Comparison of ENCODE assay signal across 1 cellular context in genomic region chr2:196259507-196260481, GRCh38.
TF ChIP-seq lines count a peak whose summit lies in the region.

No MANE protein-coding gene starts in this region.

TF ChIP-seq in K562, 482 proteins besides CTCF, POLR2A, EP300 and RAD21 (continued from another document and continues in another):
- TF ChIP-seq, protein P1, sequence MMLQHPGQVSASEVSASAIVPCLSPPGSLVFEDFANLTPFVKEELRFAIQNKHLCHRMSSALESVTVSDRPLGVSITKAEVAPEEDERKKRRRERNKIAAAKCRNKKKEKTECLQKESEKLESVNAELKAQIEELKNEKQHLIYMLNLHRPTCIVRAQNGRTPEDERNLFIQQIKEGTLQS (IDR thresholded peaks at IDR 0.05): peak; percentile 73; the same call in 1 of the 2 replicates
- TF ChIP-seq, protein P1 (CRISPR knock-in tag; conservative IDR thresholded peaks at IDR 0.05): no peak
- TF ChIP-seq ILK (tag; IDR thresholded peaks at IDR 0.05; ENCODE audit: borderline replicate concordance, low read depth): no peak
- TF ChIP-seq JUND (IDR thresholded peaks at IDR 0.05; ENCODE audit: borderline replicate concordance, low read depth, low read length): peak; percentile 74; the same call in 1 of the 2 replicates
- peak; percentile 62; the same call in 2 of the 3 replicates for TF ChIP-seq JUND (tag; IDR thresholded peaks at IDR 0.05; ENCODE audit: borderline replicate concordance, low read depth, low read length)
- no peak for TF ChIP-seq SUPT5H (IDR thresholded peaks at IDR 0.05)
- no peak for TF ChIP-seq SIN3B (IDR thresholded peaks at IDR 0.05; ENCODE audit: low read depth)
- peak; percentile 40; the same call in 1 of the 2 replicates for TF ChIP-seq RNF2 (IDR thresholded peaks at IDR 0.05)
- no peak for TF ChIP-seq CBX5 (IDR thresholded peaks at IDR 0.05; ENCODE audit: borderline replicate concordance, low read depth)
- no peak for TF ChIP-seq ZNF408 (CRISPR knock-in tag; IDR thresholded peaks at IDR 0.05; ENCODE audit: low read depth)
- TF ChIP-seq PML (IDR thresholded peaks at IDR 0.05; ENCODE audit: low read length): peak; percentile 52; the same call in 1 of the 2 replicates
- no peak for TF ChIP-seq FOXJ3 (CRISPR knock-in tag; IDR thresholded peaks at IDR 0.05)
- peak; percentile 80 for TF ChIP-seq KDM1A (IDR thresholded peaks at IDR 0.05)
- TF ChIP-seq TEAD4 (IDR thresholded peaks at IDR 0.05; ENCODE audit: low read length): peak; percentile 74
- no peak for TF ChIP-seq TEAD4 (CRISPR knock-in tag; IDR thresholded peaks at IDR 0.05; ENCODE audit: borderline replicate concordance)
- TF ChIP-seq ZNF696 (CRISPR knock-in tag; conservative IDR thresholded peaks at IDR 0.05): no peak
- peak; percentile 44; the same call in 1 of the 2 replicates for TF ChIP-seq KLF16 (IDR thresholded peaks at IDR 0.05)
- no peak for TF ChIP-seq ZNF740 (CRISPR knock-in tag; IDR thresholded peaks at IDR 0.05)
- no peak for TF ChIP-seq ZNF740 (tag; IDR thresholded peaks at IDR 0.05)
- TF ChIP-seq TRIM24 (IDR thresholded peaks at IDR 0.05): no peak; a peak in 2 of 4 replicates
- TF ChIP-seq, protein P2, sequence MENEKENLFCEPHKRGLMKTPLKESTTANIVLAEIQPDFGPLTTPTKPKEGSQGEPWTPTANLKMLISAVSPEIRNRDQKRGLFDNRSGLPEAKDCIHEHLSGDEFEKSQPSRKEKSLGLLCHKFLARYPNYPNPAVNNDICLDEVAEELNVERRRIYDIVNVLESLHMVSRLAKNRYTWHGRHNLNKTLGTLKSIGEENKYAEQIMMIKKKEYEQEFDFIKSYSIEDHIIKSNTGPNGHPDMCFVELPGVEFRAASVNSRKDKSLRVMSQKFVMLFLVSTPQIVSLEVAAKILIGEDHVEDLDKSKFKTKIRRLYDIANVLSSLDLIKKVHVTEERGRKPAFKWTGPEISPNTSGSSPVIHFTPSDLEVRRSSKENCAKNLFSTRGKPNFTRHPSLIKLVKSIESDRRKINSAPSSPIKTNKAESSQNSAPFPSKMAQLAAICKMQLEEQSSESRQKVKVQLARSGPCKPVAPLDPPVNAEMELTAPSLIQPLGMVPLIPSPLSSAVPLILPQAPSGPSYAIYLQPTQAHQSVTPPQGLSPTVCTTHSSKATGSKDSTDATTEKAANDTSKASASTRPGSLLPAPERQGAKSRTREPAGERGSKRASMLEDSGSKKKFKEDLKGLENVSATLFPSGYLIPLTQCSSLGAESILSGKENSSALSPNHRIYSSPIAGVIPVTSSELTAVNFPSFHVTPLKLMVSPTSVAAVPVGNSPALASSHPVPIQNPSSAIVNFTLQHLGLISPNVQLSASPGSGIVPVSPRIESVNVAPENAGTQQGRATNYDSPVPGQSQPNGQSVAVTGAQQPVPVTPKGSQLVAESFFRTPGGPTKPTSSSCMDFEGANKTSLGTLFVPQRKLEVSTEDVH (IDR thresholded peaks at IDR 0.05; ENCODE audit: low read depth, partially characterized antibody): no peak
- no peak for TF ChIP-seq RBM39 (optimal IDR thresholded peaks at IDR 0.05; ENCODE audit: low read depth, low read length)
- no peak for TF ChIP-seq ZSCAN32 (CRISPR knock-in tag; IDR thresholded peaks at IDR 0.05)
- no peak for TF ChIP-seq PYGO2 (tag; IDR thresholded peaks at IDR 0.05)
- TF ChIP-seq, protein P3, sequence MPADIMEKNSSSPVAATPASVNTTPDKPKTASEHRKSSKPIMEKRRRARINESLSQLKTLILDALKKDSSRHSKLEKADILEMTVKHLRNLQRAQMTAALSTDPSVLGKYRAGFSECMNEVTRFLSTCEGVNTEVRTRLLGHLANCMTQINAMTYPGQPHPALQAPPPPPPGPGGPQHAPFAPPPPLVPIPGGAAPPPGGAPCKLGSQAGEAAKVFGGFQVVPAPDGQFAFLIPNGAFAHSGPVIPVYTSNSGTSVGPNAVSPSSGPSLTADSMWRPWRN (IDR thresholded peaks at IDR 0.05; ENCODE audit: low read depth): peak; percentile 61; the same call in 1 of the 2 replicates
- TF ChIP-seq MTA1 (IDR thresholded peaks at IDR 0.05; ENCODE audit: borderline replicate concordance): peak; percentile 67; the same call in 1 of the 2 replicates
- TF ChIP-seq BCOR (IDR thresholded peaks at IDR 0.05): no peak
- no peak for TF ChIP-seq FOXA1 (IDR thresholded peaks at IDR 0.05; ENCODE audit: borderline replicate concordance)
- TF ChIP-seq CBFB (CRISPR knock-in tag; IDR thresholded peaks at IDR 0.05): no peak
- TF ChIP-seq GTF2E2 (tag; IDR thresholded peaks at IDR 0.05): 0 out of 2 replicates have a peak, but pooled peaks have one; percentile 14
- TF ChIP-seq THRAP3 (IDR thresholded peaks at IDR 0.05; ENCODE audit: borderline replicate concordance): no peak
- TF ChIP-seq NBN (IDR thresholded peaks at IDR 0.05; ENCODE audit: low read depth): peak; percentile 55; the same call in 1 of the 2 replicates
- TF ChIP-seq, protein P4, sequence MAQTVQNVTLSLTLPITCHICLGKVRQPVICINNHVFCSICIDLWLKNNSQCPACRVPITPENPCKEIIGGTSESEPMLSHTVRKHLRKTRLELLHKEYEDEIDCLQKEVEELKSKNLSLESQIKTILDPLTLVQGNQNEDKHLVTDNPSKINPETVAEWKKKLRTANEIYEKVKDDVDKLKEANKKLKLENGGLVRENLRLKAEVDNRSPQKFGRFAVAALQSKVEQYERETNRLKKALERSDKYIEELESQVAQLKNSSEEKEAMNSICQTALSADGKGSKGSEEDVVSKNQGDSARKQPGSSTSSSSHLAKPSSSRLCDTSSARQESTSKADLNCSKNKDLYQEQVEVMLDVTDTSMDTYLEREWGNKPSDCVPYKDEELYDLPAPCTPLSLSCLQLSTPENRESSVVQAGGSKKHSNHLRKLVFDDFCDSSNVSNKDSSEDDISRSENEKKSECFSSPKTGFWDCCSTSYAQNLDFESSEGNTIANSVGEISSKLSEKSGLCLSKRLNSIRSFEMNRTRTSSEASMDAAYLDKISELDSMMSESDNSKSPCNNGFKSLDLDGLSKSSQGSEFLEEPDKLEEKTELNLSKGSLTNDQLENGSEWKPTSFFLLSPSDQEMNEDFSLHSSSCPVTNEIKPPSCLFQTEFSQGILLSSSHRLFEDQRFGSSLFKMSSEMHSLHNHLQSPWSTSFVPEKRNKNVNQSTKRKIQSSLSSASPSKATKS (CRISPR knock-in tag; IDR thresholded peaks at IDR 0.05): no peak
- peak; percentile 27; the same call in 1 of the 2 replicates for TF ChIP-seq ZFX (CRISPR knock-in tag; IDR thresholded peaks at IDR 0.05)
- TF ChIP-seq FOS (IDR thresholded peaks at IDR 0.05; ENCODE audit: extremely low read depth, insufficient read length): no peak
- TF ChIP-seq STAT5B (CRISPR knock-in tag; IDR thresholded peaks at IDR 0.05): no peak
- TF ChIP-seq POLR2B (IDR thresholded peaks at IDR 0.05; ENCODE audit: low read depth, partially characterized antibody): no peak
- TF ChIP-seq ZNF311 (CRISPR knock-in tag; IDR thresholded peaks at IDR 0.05): no peak
- no peak for TF ChIP-seq GABPB2 (CRISPR knock-in tag; conservative IDR thresholded peaks at IDR 0.05)
- TF ChIP-seq CEBPB (tag; IDR thresholded peaks at IDR 0.05): no peak
- TF ChIP-seq, protein P5, sequence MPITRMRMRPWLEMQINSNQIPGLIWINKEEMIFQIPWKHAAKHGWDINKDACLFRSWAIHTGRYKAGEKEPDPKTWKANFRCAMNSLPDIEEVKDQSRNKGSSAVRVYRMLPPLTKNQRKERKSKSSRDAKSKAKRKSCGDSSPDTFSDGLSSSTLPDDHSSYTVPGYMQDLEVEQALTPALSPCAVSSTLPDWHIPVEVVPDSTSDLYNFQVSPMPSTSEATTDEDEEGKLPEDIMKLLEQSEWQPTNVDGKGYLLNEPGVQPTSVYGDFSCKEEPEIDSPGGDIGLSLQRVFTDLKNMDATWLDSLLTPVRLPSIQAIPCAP (CRISPR knock-in tag; IDR thresholded peaks at IDR 0.05; ENCODE audit: borderline replicate concordance): no peak
- TF ChIP-seq STAT6 (CRISPR knock-in tag; IDR thresholded peaks at IDR 0.05): no peak
- TF ChIP-seq SMARCA5 (IDR thresholded peaks at IDR 0.05): no peak
- TF ChIP-seq MBD2 (IDR thresholded peaks at IDR 0.05; ENCODE audit: borderline replicate concordance, low read depth): peak; percentile 11; the same call in 1 of the 2 replicates
- peak in 1 of 2 experiments; percentile 66; a peak in 2 of 4 replicates for TF ChIP-seq HDAC1 (IDR thresholded peaks at IDR 0.05)
- peak; percentile 15; the same call in 1 of the 2 replicates for TF ChIP-seq TOE1 (IDR thresholded peaks at IDR 0.05; ENCODE audit: borderline replicate concordance)
- no peak for TF ChIP-seq TOE1 (CRISPR knock-in tag; IDR thresholded peaks at IDR 0.05; ENCODE audit: borderline replicate concordance, low read depth)
- peak; percentile 91 for TF ChIP-seq MEIS2 (IDR thresholded peaks at IDR 0.05; ENCODE audit: partially characterized antibody)
- TF ChIP-seq NFXL1 (CRISPR knock-in tag; IDR thresholded peaks at IDR 0.05): no peak
- no peak for TF ChIP-seq KLF10 (CRISPR knock-in tag; IDR thresholded peaks at IDR 0.05)
- TF ChIP-seq MAFG (tag; conservative IDR thresholded peaks at IDR 0.05): no peak
- TF ChIP-seq ZC3H11A (IDR thresholded peaks at IDR 0.05; ENCODE audit: low read depth, low read length): no peak
- peak; percentile 51 for TF ChIP-seq NCOA1 (IDR thresholded peaks at IDR 0.05; ENCODE audit: low read depth)
- peak; percentile 70; the same call in 1 of the 2 replicates for TF ChIP-seq PKNOX1 (IDR thresholded peaks at IDR 0.05)
- no peak for TF ChIP-seq ZFP1 (CRISPR knock-in tag; IDR thresholded peaks at IDR 0.05)
- TF ChIP-seq MLLT1 (IDR thresholded peaks at IDR 0.05): no peak
